ENCODE assay signal across 9 cellular contexts in the genomic region with DNA sequence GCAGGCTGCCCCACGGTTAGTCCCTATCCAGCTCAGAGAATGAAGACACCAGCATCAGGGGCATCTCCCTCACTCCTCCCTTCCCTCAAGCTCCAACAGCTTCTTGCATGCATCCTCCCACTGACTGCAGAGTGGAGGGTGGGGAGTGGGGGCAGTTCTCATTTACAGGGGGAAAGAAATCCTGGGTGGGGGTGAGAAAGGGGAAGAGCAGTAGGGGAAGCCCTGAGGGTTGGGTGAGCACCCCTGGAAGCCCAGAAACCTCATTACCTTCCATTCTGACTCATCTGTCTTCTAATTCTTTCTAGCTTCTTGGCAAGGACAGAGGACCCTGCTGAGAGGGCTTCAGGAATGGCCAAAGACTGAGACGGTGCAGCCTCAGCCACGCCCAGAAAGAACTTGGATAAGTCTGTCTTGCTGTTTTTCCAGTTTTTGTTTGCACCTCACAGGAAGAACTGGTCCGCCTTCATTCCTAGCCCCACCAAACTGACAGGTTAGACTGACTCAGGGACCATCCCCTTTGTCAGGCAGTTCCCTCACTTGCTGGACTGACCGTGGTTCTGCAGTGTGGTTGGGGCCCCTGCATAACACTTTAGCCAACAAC. TPM values are rescaled to one million over a fixed set of nuclear protein-coding genes. Genes with fewer than 3 reads are reported as not detected.
DNase-seq lines count a peak whose midpoint lies in the region; ATAC-seq, FAIRE-seq and TF ChIP-seq lines count a peak whose summit lies in the region.
"Had no signal": no experiment of that assay in that cellular context is flagged by ENCODE, and none has a peak within 500 bp of the region (broad histone marks: within the 10 kb centered on the region; RNA-seq: fewer than 3 reads in every experiment).

No MANE protein-coding gene starts in this region.

- in situ Hi-C loops in HAP-1 (cut with MboI; ENCODE audit: low sequenced_read_pairs) = loop anchor here (10.0 to 25.0 kb wide), 3 partner anchors 103 to 596 kb away; a partner anchor contains a TSS

- POLR2A ChIA-PET in A549 (lab: Yijun Ruan, JAX) = interaction anchor here (0.7 to 2.4 kb wide), 2 partner anchors 53 to 413 kb away, joined by 7 to 10 read pairs; a partner anchor contains a TSS

- H3K36me3 ChIP-seq in HAP-1 (replicated peaks) = no peaks in the 10 kb centered on the region

- H3K4me1 ChIP-seq in A549 (peaks cover 54% of the 10 kb centered on the region), HAP-1 (peaks cover 3% of the 10 kb centered on the region; the same call in 1 of the 2 replicates)

- peaks cover 17% of the 10 kb centered on the region for H3K27me3 Mint-ChIP-seq in activated T-helper 2 cell treated with anti-CD3 and anti-CD28 coated beads, Interferon-gamma antibody, Interleukin-2, Interleukin-4, amounts not matched to agents 10 μg/mL and 5 μg/mL and 100 μg/mL, durations not matched to agents 14 hours and 24 hours and 36 hours (ENCODE audit: low read depth)

- peaks cover 31% of the 10 kb centered on the region for H3K4me1 Mint-ChIP-seq in activated T-helper 2 cell treated with anti-CD3 and anti-CD28 coated beads, Interferon-gamma antibody, Interleukin-2, Interleukin-4, amounts not matched to agents 10 μg/mL and 5 μg/mL and 100 μg/mL, durations not matched to agents 14 hours and 24 hours and 36 hours (ENCODE audit: low read depth)

- intact Hi-C loops in activated T-helper 2 cell treated with anti-CD3 and anti-CD28 coated beads, Interferon-gamma antibody, Interleukin-2, Interleukin-4, amounts not matched to agents 10 μg/mL and 5 μg/mL and 100 μg/mL, durations not matched to agents 14 hours and 24 hours and 36 hours (cut with micrococcal nuclease) = no loop called here

- CTCF ChIA-PET in A549 (lab: Yijun Ruan, JAX) = interaction anchor here (0.6 to 11.4 kb wide), 13 partner anchors 8 to 638 kb away, joined by 3 to 306 read pairs (median 4); no protein-coding TSS in a partner anchor

- TF ChIP-seq CTCF in A549 (IDR thresholded peaks at IDR 0.05) = no peak

- H3K9me3 Mint-ChIP-seq in activated T-helper 2 cell treated with anti-CD3 and anti-CD28 coated beads, Interferon-gamma antibody, Interleukin-2, Interleukin-4, amounts not matched to agents 10 μg/mL and 5 μg/mL and 100 μg/mL, durations not matched to agents 14 hours and 24 hours and 36 hours = no peaks in the 10 kb centered on the region

- H3K4me3 Mint-ChIP-seq in activated T-helper 2 cell treated with anti-CD3 and anti-CD28 coated beads, Interferon-gamma antibody, Interleukin-2, Interleukin-4, amounts not matched to agents 10 μg/mL and 5 μg/mL and 100 μg/mL, durations not matched to agents 14 hours and 24 hours and 36 hours (ENCODE audit: low read depth) = no peak overlapping the region

- no peaks in the 10 kb centered on the region for H3K36me3 Mint-ChIP-seq in activated T-helper 2 cell treated with anti-CD3 and anti-CD28 coated beads, Interferon-gamma antibody, Interleukin-2, Interleukin-4, amounts not matched to agents 10 μg/mL and 5 μg/mL and 100 μg/mL, durations not matched to agents 14 hours and 24 hours and 36 hours (ENCODE audit: low read depth)

- TF ChIP-seq EP300 in A549 (IDR thresholded peaks at IDR 0.05) = no peak

- peak in 1 of 2 experiments; percentile 20 for DNase-seq in A549 (ENCODE audit: low read depth in 1 of 2, low spot score in 1 of 2)
- no peak for DNase-seq in occipital lobe (lab: John Stamatoyannopoulos, UW)
- no peak for DNase-seq in HAP-1 (ENCODE audit: low spot score in 2 of 2)
- DNase-seq in activated T-helper 2 cell treated with anti-CD3 and anti-CD28 coated beads, Interferon-gamma antibody, Interleukin-2, Interleukin-4, amounts not matched to agents 10 μg/mL and 5 μg/mL and 100 μg/mL, durations not matched to agents 14 hours and 24 hours and 36 hours (ENCODE audit: low spot score) = no peak
- DNase-seq in MV-4-11 (lab: John Stamatoyannopoulos, UW) = no peak
- DNase-seq: stimulated activated CD4-positive, alpha-beta T cell treated with anti-CD3 and anti-CD28 coated beads, Interleukin-4, amount 100 ng/mL, for 1 hour had no signal

- no peak overlapping the region for H3K27ac Mint-ChIP-seq in activated T-helper 2 cell treated with anti-CD3 and anti-CD28 coated beads, Interferon-gamma antibody, Interleukin-2, Interleukin-4, amounts not matched to agents 10 μg/mL and 5 μg/mL and 100 μg/mL, durations not matched to agents 14 hours and 24 hours and 36 hours

- H3K9me3 ChIP-seq in A549 (no peaks in the 10 kb centered on the region), HAP-1 (no peaks in the 10 kb centered on the region)

- H3K4me3 ChIP-seq in A549 = no peak overlapping the region
- H3K4me3 ChIP-seq in HAP-1 = no peak overlapping the region

- FAIRE-seq in A549 (lab: Jason Lieb, UNC) = no peak

- ATAC-seq in A549 = no peak
- ATAC-seq in GM19372 (IDR thresholded peaks at IDR 0.05; ENCODE audit: low read depth, unreplicated experiment) = peak; percentile 45
- ATAC-seq in HG03460 (IDR thresholded peaks at IDR 0.05; ENCODE audit: unreplicated experiment) = peak; percentile 49
- ATAC-seq in esophagus mucosa = peak; percentile 84

- no peak for TF ChIP-seq POLR2A in A549 (IDR thresholded peaks at IDR 0.05; ENCODE audit: low read length)

- no peak for TF ChIP-seq RAD21 in A549 (conservative IDR thresholded peaks at IDR 0.05 in 1 of 2, IDR thresholded peaks at IDR 0.05 in 1 of 2)

- H3K27me3 ChIP-seq in HAP-1 (ENCODE audit: low read depth) = no peaks in the 10 kb centered on the region

- peak overlapping the region in 1 of 2 experiments; percentile 53; a peak in 4 of 6 replicates for H3K27ac ChIP-seq in A549

- WGBS in A549 (ENCODE audit: missing lambda C conversion rate) = 58% methylated on average over 5 of the region's 5 CpGs

- H3K4me2 ChIP-seq in A549 = peak overlapping the region; percentile 18; the same call in 1 of the 3 replicates

TF ChIP-seq in A549, 52 proteins besides CTCF, POLR2A, EP300 and RAD21:
- TF ChIP-seq, protein P1, sequence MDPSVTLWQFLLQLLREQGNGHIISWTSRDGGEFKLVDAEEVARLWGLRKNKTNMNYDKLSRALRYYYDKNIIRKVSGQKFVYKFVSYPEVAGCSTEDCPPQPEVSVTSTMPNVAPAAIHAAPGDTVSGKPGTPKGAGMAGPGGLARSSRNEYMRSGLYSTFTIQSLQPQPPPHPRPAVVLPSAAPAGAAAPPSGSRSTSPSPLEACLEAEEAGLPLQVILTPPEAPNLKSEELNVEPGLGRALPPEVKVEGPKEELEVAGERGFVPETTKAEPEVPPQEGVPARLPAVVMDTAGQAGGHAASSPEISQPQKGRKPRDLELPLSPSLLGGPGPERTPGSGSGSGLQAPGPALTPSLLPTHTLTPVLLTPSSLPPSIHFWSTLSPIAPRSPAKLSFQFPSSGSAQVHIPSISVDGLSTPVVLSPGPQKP (IDR thresholded peaks at IDR 0.05; ENCODE audit: low read depth, low read length) = no peak
- TF ChIP-seq BHLHE40 (IDR thresholded peaks at IDR 0.05; ENCODE audit: low read depth, low read length) = no peak
- no peak for TF ChIP-seq POLR2AphosphoS2 (conservative IDR thresholded peaks at IDR 0.05; ENCODE audit: low read length)
- TF ChIP-seq ZFP36 (IDR thresholded peaks at IDR 0.05; ENCODE audit: borderline replicate concordance, partially characterized antibody) = no peak
- TF ChIP-seq NPAS2 (CRISPR knock-in tag; IDR thresholded peaks at IDR 0.05; ENCODE audit: borderline replicate concordance) = no peak
- TF ChIP-seq HEYL (CRISPR knock-in tag; IDR thresholded peaks at IDR 0.05) = no peak
- no peak for TF ChIP-seq SREBF2 (IDR thresholded peaks at IDR 0.05)
- no peak for TF ChIP-seq ZC3H11A (IDR thresholded peaks at IDR 0.05)
- no peak for TF ChIP-seq HOXA7 (CRISPR knock-in tag; IDR thresholded peaks at IDR 0.05)
- TF ChIP-seq GATA3 (IDR thresholded peaks at IDR 0.05; ENCODE audit: borderline replicate concordance) = no peak
- no peak for TF ChIP-seq ZSCAN20 (CRISPR knock-in tag; IDR thresholded peaks at IDR 0.05)
- TF ChIP-seq FOXS1 (CRISPR knock-in tag; IDR thresholded peaks at IDR 0.05) = no peak
- no peak for TF ChIP-seq HOXB13 (CRISPR knock-in tag; IDR thresholded peaks at IDR 0.05; ENCODE audit: low read depth)
- TF ChIP-seq, protein P2, sequence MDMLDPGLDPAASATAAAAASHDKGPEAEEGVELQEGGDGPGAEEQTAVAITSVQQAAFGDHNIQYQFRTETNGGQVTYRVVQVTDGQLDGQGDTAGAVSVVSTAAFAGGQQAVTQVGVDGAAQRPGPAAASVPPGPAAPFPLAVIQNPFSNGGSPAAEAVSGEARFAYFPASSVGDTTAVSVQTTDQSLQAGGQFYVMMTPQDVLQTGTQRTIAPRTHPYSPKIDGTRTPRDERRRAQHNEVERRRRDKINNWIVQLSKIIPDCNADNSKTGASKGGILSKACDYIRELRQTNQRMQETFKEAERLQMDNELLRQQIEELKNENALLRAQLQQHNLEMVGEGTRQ (IDR thresholded peaks at IDR 0.05) = no peak
- TF ChIP-seq, protein P3, sequence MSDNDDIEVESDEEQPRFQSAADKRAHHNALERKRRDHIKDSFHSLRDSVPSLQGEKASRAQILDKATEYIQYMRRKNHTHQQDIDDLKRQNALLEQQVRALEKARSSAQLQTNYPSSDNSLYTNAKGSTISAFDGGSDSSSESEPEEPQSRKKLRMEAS (IDR thresholded peaks at IDR 0.05) = no peak

RNA-seq across cellular contexts. Expression of a gene that starts 52.5 kb away (rescaled TPM):
- polyA plus RNA-seq in A549 (2011; rRNA removed) (107 and 111 TPM in 2 replicates), A549 (2017; fragmentation: RNase III; extraction: RNeasy Plus Mini Kit Qiagen cat#74134 plus additional on column Dnase treatment) (41.1 to 50.7 TPM (median 46.0 TPM) in 3 replicates)
- 81.8 and 97.0 TPM in 2 replicates for polyA plus RNA-seq in A549 (2012; cell fraction: cytosol; rRNA removed)
- polyA plus RNA-seq in A549 (2012; cell fraction: nucleus; rRNA removed) = 137 and 157 TPM in 2 replicates
- polyA minus RNA-seq in A549 (2011; rRNA and poly(A)+ RNA removed) = 31.2 and 45.5 TPM in 2 replicates
- total RNA-seq in esophagus mucosa (79.4 TPM), occipital lobe (299 TPM)
- total RNA-seq in activated T-helper 2 cell treated with anti-CD3 and anti-CD28 coated beads, Interferon-gamma antibody, Interleukin-2, Interleukin-4, amounts not matched to agents 10 μg/mL and 5 μg/mL and 100 μg/mL, durations not matched to agents 14 hours and 24 hours and 36 hours = 165 and 170 TPM in 2 replicates

Comparison
In these comparisons a context has a peak if more than half of its experiments do, and no peak if none do; other contexts are left out.
1. ATAC-seq: peak in GM19372 (single experiment), HG03460 (single experiment) and esophagus mucosa (single experiment); none in A549 (0 of 2).